ENCODE assay signal across 9 cellular contexts in the genomic region with DNA sequence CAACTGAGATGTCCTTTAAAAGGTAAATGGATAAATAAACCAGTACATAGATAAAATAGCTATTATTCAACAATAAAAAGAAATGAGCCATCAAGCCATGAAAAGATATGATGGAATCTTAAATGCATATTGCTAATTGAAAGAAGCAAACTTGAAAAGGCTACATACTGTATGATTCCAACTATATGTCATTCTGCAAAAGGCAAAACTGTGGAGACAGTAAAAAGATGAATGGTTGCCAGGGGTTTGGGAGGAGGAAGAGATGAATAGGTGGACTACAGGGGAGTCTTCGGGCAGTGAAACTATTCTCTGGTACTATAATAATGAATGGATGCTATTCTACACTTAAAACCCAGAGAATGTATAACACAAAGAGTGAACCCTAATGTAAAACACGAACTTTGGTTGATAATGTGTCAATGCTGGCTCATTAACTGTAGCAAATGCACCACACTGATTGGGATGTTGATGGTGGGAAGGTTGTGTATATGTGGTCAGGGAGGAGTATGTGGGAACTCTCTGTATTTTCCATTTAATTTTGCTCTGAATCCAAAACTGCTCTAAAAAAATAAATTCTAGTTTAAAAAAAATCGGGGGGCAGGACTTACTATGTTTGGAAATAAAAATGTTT.
"Had no signal": no experiment of that assay in that cellular context is flagged by ENCODE, and none has a peak within 500 bp of the region (broad histone marks: within the 10 kb centered on the region; RNA-seq: fewer than 3 reads in every experiment).

No MANE protein-coding gene starts in this region.

- DNase-seq: IMR-90, Karpas-422, KBM-7, KG1 had no signal

- ATAC-seq: HepG2, K562 had no signal

- H3K9ac ChIP-seq: KMS-11 had no signal

- H3K4me2 ChIP-seq: KMS-11 had no signal

- H3K4me3 ChIP-seq: K562 had no signal

- H3K27ac ChIP-seq: HL-60, KMS-11 had no signal

- FAIRE-seq: HepG2, HTR-8/SVneo, K562 had no signal
